Comparison of ENCODE assay signal across 9 cellular contexts in genomic region chr22:27881404-27881803, GRCh38. TPM values are rescaled to one million over a fixed set of nuclear protein-coding genes. Genes with fewer than 3 reads are reported as not detected.
DNase-seq lines count a peak whose midpoint lies in the region; ATAC-seq and TF ChIP-seq lines count a peak whose summit lies in the region.
"Had no signal": no experiment of that assay in that cellular context is flagged by ENCODE, and none has a peak within 500 bp of the region (broad histone marks: within the 10 kb centered on the region; RNA-seq: fewer than 3 reads in every experiment).

No MANE protein-coding gene starts in this region.

- TF ChIP-seq CTCF in fibroblast of mammary gland (conservative IDR thresholded peaks at IDR 0.05; ENCODE audit: control insufficient read depth, insufficient read depth, low read depth, low read length) (no peak), mucosa of descending colon (IDR thresholded peaks at IDR 0.05) (no peak), thyroid gland (IDR thresholded peaks at IDR 0.05) (no peak)

- intact Hi-C loops in mucosa of descending colon (cut with DNase I, micrococcal nuclease), result loop anchor here in 1 of 2 donors (5.0 kb wide), 1 partner anchor 126 kb away; no protein-coding TSS in a partner anchor
- intact Hi-C loops in thyroid gland (cut with DNase I), result no loop called here

- peak; percentile 53 for DNase-seq in adipocyte (ENCODE audit: low read depth)
- peak; percentile 37 for DNase-seq in fibroblast of mammary gland (ENCODE audit: low read depth)
- DNase-seq in mucosa of descending colon, result peak in 1 of 3 donors; percentile 36
- DNase-seq in thyroid gland, result peak; percentile 65 to 67
- no peak for DNase-seq in activated CD8-positive, alpha-beta memory T cell treated with anti-CD3 and anti-CD28 coated beads for 24 hours
- DNase-seq: NCI-H748 treated with DMSO at 0.1 percent for 48 hours had no signal

- peaks cover 19% of the 10 kb centered on the region for H3K36me3 ChIP-seq in adipocyte (ENCODE audit: control insufficient read depth, insufficient read depth, low read length, severe bottlenecking)
- no peaks in the 10 kb centered on the region for H3K36me3 ChIP-seq in mucosa of descending colon (ENCODE audit: low read depth)
- H3K36me3 ChIP-seq in thyroid gland, result peaks cover 0 to 9% of the 10 kb centered on the region in 2 donors

- no peak for TF ChIP-seq POLR2A in thyroid gland (IDR thresholded peaks at IDR 0.05)

- peak overlapping the region; percentile 59 for H3K9ac ChIP-seq in adipocyte (ENCODE audit: low read length)

- H3K27me3 ChIP-seq in adipocyte (replicated peaks; ENCODE audit: control insufficient read depth, insufficient read depth, low read length), result no peaks in the 10 kb centered on the region
- no peaks in the 10 kb centered on the region for H3K27me3 ChIP-seq in thyroid gland

- no peaks in the 10 kb centered on the region for H3K9me3 ChIP-seq in adipocyte (ENCODE audit: control insufficient read depth, low read length)
- no peaks in the 10 kb centered on the region for H3K9me3 ChIP-seq in mucosa of descending colon
- no peaks in the 10 kb centered on the region for H3K9me3 ChIP-seq in thyroid gland

- peak overlapping the region; percentile 59 to 66 (median 62) for H3K27ac ChIP-seq in thyroid gland

- peak overlapping the region; percentile 32 for H3K4me3 ChIP-seq in adipocyte (ENCODE audit: low read length)
- no peak overlapping the region for H3K4me3 ChIP-seq in fibroblast of mammary gland (ENCODE audit: control insufficient read depth, low read depth, low read length)
- H3K4me3 ChIP-seq in mucosa of descending colon, result no peak overlapping the region
- no peak overlapping the region for H3K4me3 ChIP-seq in thyroid gland (replicated peaks in 1 of 3)

- H3K4me1 ChIP-seq in adipocyte (ENCODE audit: control insufficient read depth, insufficient read depth, low read length) (peaks cover 35% of the 10 kb centered on the region), mucosa of descending colon (ENCODE audit: low read depth) (no peaks in the 10 kb centered on the region), thyroid gland (peaks cover 14 to 19% of the 10 kb centered on the region in 2 donors)

- WGBS in thyroid gland, 2 donors, result 11 to 16% methylated on average over 3 of the region's 3 CpGs

- ATAC-seq in mucosa of descending colon (peak; percentile 21), HG03159 (IDR thresholded peaks at IDR 0.05; ENCODE audit: unreplicated experiment) (no peak), HG02884 (IDR thresholded peaks at IDR 0.05; ENCODE audit: unreplicated experiment) (no peak), HG03571 (IDR thresholded peaks at IDR 0.05; ENCODE audit: unreplicated experiment) (no peak)

RNA-seq across cellular contexts. Expression of gene PITPNB, which starts 37.7 kb away (rescaled TPM):
- total RNA-seq in mucosa of descending colon, result 100 to 1,000 TPM in 1 of 3 donors, 10 to 100 TPM in 2; 42.5 to 130 (median 47.4) TPM
- 10 to 100 TPM; 30.7 to 54.4 (median 42.6) TPM for total RNA-seq in thyroid gland
